ENCODE assay signal across 8 cellular contexts in genomic region chr1:22709891-22710687, GRCh38. TPM values are rescaled to one million over a fixed set of nuclear protein-coding genes. Genes with fewer than 3 reads are reported as not detected.
A peak's percentile ranks its signal among the peaks of the same experiment; 100 is the strongest.
DNase-seq lines count a peak whose midpoint lies in the region; ATAC-seq and TF ChIP-seq lines count a peak whose summit lies in the region.

No MANE protein-coding gene starts in this region.

- H3K27me3 ChIP-seq in A673 (replicated peaks; ENCODE audit: insufficient read depth, low read depth, low read length, poor library complexity), result peaks cover 16% of the 10 kb centered on the region

- peaks cover 4% of the 10 kb centered on the region for H3K4me1 ChIP-seq in A673 (ENCODE audit: insufficient read depth, low read length, poor library complexity, severe bottlenecking)

- no TSS peak for BruUV-seq in A673 (replicated peaks; lab: Mats Ljungman, UMichigan)

- no peaks in the 10 kb centered on the region for H3K36me3 ChIP-seq in A673 (ENCODE audit: insufficient read depth, low read length, poor library complexity, severe bottlenecking)

- ATAC-seq in HG03565 (IDR thresholded peaks at IDR 0.05; ENCODE audit: unreplicated experiment) (no peak), HG03039 (IDR thresholded peaks at IDR 0.05; ENCODE audit: unreplicated experiment) (no peak)

- CTCF ChIA-PET in A673 (lab: Charles Lee), result interaction anchor here (0.5 kb wide), 1 partner anchor 74 kb away, joined by 8 read pairs; no protein-coding TSS in a partner anchor

- DNase-seq in A673 (ENCODE audit: low spot score), result peak; percentile 75
- DNase-seq in GM19240 (ENCODE audit: insufficient read length, low spot score), result peak; percentile 38
- DNase-seq in NOMO-1 treated with DMSO at 0.1 percent for 48 hours (lab: John Stamatoyannopoulos, UW; ENCODE audit: unreplicated experiment), result peak; percentile 55
- DNase-seq in hippocampal formation (lab: John Stamatoyannopoulos, UW), result peak; percentile 52 to 65
- DNase-seq in retina, result peak; percentile 79

- no peak for TF ChIP-seq CTCF in A673 (conservative IDR thresholded peaks at IDR 0.05; ENCODE audit: low read depth, low read length)

- intact Hi-C loops in A673 (cut with micrococcal nuclease; ENCODE audit: unreplicated experiment), result loop anchor here (10.0 kb wide), 1 partner anchor 155 kb away; no protein-coding TSS in a partner anchor

- H3K9me3 ChIP-seq in A673 (ENCODE audit: low read depth, low read length, poor library complexity, severe bottlenecking), result no peaks in the 10 kb centered on the region

- no peak overlapping the region for H3K27ac ChIP-seq in A673 (ENCODE audit: low read depth, low read length, poor library complexity, severe bottlenecking)
- H3K27ac ChIP-seq in angular gyrus (ENCODE audit: low read depth, low read length), result peak overlapping the region; percentile 49

- POLR2A ChIA-PET in A673 (lab: Charles Lee; ENCODE audit: low non-redundant PET), result no interaction called here

- peak overlapping the region; percentile 42 for H3K4me3 ChIP-seq in A673 (ENCODE audit: low read depth, low read length, poor library complexity, severe bottlenecking)

RNA-seq across cellular contexts. Expression of gene EPHB2, which starts 0.6 kb away (rescaled TPM):
- 10.4 and 12.3 TPM in 2 replicates for total RNA-seq in A673 (2021)

RNA-seq across cellular contexts. Expression of gene C1QB, which starts 57.1 kb away (rescaled TPM):
- total RNA-seq in A673 (2021), result not detected in 2 replicates
